23 cellular contexts compared by ENCODE assay signal in genomic region chr13:91740811-91741210, GRCh38.
"Had no signal": no experiment of that assay in that cellular context is flagged by ENCODE, and none has a peak within 500 bp of the region (broad histone marks: within the 10 kb centered on the region; RNA-seq: fewer than 3 reads in every experiment).

No MANE protein-coding gene starts in this region.

- DNase-seq: activated B cell treated with CpG ODN at 0.5 μM for 24 hours; activated CD4-positive, alpha-beta T cell treated with anti-CD3 and anti-CD28 coated beads, Interleukin-2, amount 50 U/mL, for 1 hour; activated CD8-positive, alpha-beta T cell treated with anti-CD3 and anti-CD28 coated beads for 36 hours; activated naive CD4-positive, alpha-beta T cell; activated T-cell treated with anti-CD3 and anti-CD28 coated beads, Interleukin-2, amount 50 U/mL, for 4 hours; anterior cingulate cortex; dermis blood vessel endothelial cell; effector CD4-positive, alpha-beta T cell; foreskin melanocyte; left lung; lower lobe of right lung; mesenchymal stem cell; natural killer cell; posterior cingulate gyrus; right cardiac atrium; spleen; stimulated activated naive CD4-positive, alpha-beta T cell treated with Interleukin-2 at 50 U/mL for 16 hours had no signal

- H3K4me1 ChIP-seq: esophagus muscularis mucosa, left lung, lower lobe of right lung, spleen, tibial nerve had no signal

- H3K4me3 ChIP-seq: esophagus muscularis mucosa, left lung, lower lobe of right lung, spleen, tibial nerve had no signal

- FAIRE-seq: bronchial epithelial cell, islet of Langerhans had no signal

- H3K27ac ChIP-seq: esophagus muscularis mucosa, left lung, lower lobe of right lung, spleen, tibial nerve had no signal

- H3K27me3 ChIP-seq: esophagus muscularis mucosa, left lung, spleen, tibial nerve had no signal

- H3K9me3 ChIP-seq: esophagus muscularis mucosa, left lung, lower lobe of right lung, tibial nerve had no signal

- ATAC-seq: activated CD8-positive, alpha-beta T cell treated with anti-CD3 and anti-CD28 coated beads for 36 hours; activated naive CD4-positive, alpha-beta T cell treated with anti-CD3 and anti-CD28 coated beads, Interleukin-2, amount 50 U/mL, for 72 hours; activated T-cell treated with anti-CD3 and anti-CD28 coated beads, Interleukin-2, amount 50 U/mL, for 4 hours; activated T-helper 17 cell treated with anti-CD3 and anti-CD28 coated beads, Interleukin-2, amount 50 U/mL, for 72 hours; left lung; lower lobe of right lung; natural killer cell; right cardiac atrium had no signal

- H3K36me3 ChIP-seq: esophagus muscularis mucosa, left lung, lower lobe of right lung, spleen, tibial nerve had no signal
